8 cellular contexts compared by ENCODE assay signal in the genomic region with DNA sequence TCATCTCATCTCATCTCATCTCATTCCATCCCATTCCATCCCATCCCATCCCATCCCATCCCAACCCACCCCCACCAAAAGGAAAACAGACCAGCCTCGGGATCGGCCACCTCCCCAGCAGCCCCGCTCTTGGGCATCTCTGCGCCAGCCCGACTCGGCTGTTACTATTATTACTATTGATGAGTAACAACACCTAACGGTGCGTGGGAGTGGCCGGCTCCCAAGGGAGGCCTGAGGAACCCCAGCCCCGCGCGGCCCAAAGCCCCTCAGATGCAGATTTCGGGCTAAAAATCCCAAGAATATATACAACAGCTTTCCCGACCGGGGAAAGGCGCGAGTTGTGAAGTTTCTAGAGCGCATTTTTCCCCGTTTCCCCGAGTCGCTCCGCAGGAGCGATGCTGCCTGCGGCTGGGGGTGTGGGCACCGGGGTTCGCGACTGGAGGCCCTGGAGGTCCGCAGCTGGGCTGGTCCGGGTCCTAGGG. TPM values are rescaled to one million over a fixed set of nuclear protein-coding genes. Genes with fewer than 3 reads are reported as not detected.
A peak's percentile ranks its signal among the peaks of the same experiment; 100 is the strongest.
DNase-seq lines count a peak whose midpoint lies in the region; ATAC-seq, FAIRE-seq and TF ChIP-seq lines count a peak whose summit lies in the region.

No MANE protein-coding gene starts in this region.

- no peak for TF ChIP-seq POLR2A in A549 (IDR thresholded peaks at IDR 0.05; ENCODE audit: low read length)
- TF ChIP-seq POLR2A in thyroid gland (IDR thresholded peaks at IDR 0.05) = no peak

- 0% methylated on average over 8 of the region's 29 CpGs for WGBS in A549 (ENCODE audit: missing lambda C conversion rate)
- WGBS in thyroid gland, 2 donors = 1 to 2% methylated on average over 14 to 17 of the region's 29 CpGs

- H3K9ac ChIP-seq in duodenal mucosa (ENCODE audit: low read depth in 1 of 2, low read length in 2 of 2) (peak overlapping the region; percentile 42 to 54), muscle layer of colon (ENCODE audit: low read length) (peak overlapping the region; percentile 91)

- POLR2A ChIA-PET in A549 (lab: Yijun Ruan, JAX) = interaction anchor here (0.7 to 2.5 kb wide), 9 partner anchors 9 to 125 kb away, joined by 3 to 14 read pairs (median 7); partner anchors contain the start of genes HSP90B1 and TDG

- peak overlapping the region; percentile 93 to 97 for H3K27ac ChIP-seq in A549
- no peak overlapping the region for H3K27ac ChIP-seq in duodenal mucosa (ENCODE audit: low read depth, low read length)
- peak overlapping the region; percentile 97 for H3K27ac ChIP-seq in muscle layer of colon (ENCODE audit: low read depth, low read length)
- no peak overlapping the region for H3K27ac ChIP-seq in thyroid gland

- TF ChIP-seq CTCF in A549 (IDR thresholded peaks at IDR 0.05) (no peak), thyroid gland (IDR thresholded peaks at IDR 0.05) (no peak)

- H3K4me3 ChIP-seq in A549 (peak overlapping the region; percentile 98), duodenal mucosa (ENCODE audit: low read depth in 1 of 2, low read length in 2 of 2) (peak overlapping the region; percentile 75 to 76), muscle layer of colon (ENCODE audit: low read depth in 1 of 2, low read length in 2 of 2) (peak overlapping the region; percentile 92 to 99), thyroid gland (replicated peaks in 1 of 3) (peak overlapping the region; percentile 46 to 71 (median 68))

- H3K4me2 ChIP-seq in A549 = peak overlapping the region; percentile 93

- peak; percentile 32 to 40 for DNase-seq in A549 (ENCODE audit: low read depth in 1 of 2, low spot score in 1 of 2)
- peak; percentile 12 to 14 for DNase-seq in thyroid gland
- DNase-seq in NCI-H446 treated with DMSO at 0.1 percent for 48 hours (lab: John Stamatoyannopoulos, UW) = no peak

- H3K36me3 ChIP-seq in duodenal mucosa (ENCODE audit: control insufficient read depth in 1 of 2, insufficient read depth in 2 of 2, low read length in 2 of 2) (no peaks in the 10 kb centered on the region), muscle layer of colon (ENCODE audit: insufficient read depth, low read length) (no peaks in the 10 kb centered on the region), thyroid gland (no peaks in the 10 kb centered on the region)

- intact Hi-C loops in thyroid gland (cut with DNase I) = no loop called here

- H3K27me3 ChIP-seq in duodenal mucosa (ENCODE audit: control insufficient read depth in 1 of 2, insufficient read depth in 2 of 2, low read length in 2 of 2) = no peaks in the 10 kb centered on the region
- no peaks in the 10 kb centered on the region for H3K27me3 ChIP-seq in muscle layer of colon (ENCODE audit: control insufficient read depth in 1 of 2, insufficient read depth in 2 of 2, low read length in 2 of 2)
- H3K27me3 ChIP-seq in thyroid gland = no peaks in the 10 kb centered on the region

- no peak for FAIRE-seq in A549 (lab: Jason Lieb, UNC)

- TF ChIP-seq RAD21 in A549 (conservative IDR thresholded peaks at IDR 0.05 in 1 of 2, IDR thresholded peaks at IDR 0.05 in 1 of 2) = no peak

- H3K4me1 ChIP-seq in A549 (peaks cover 25% of the 10 kb centered on the region), duodenal mucosa (ENCODE audit: control insufficient read depth in 1 of 2, insufficient read depth in 2 of 2, low read length in 2 of 2) (peaks cover 17 to 34% of the 10 kb centered on the region in 2 donors), muscle layer of colon (ENCODE audit: insufficient read depth, low read length) (peaks cover 30% of the 10 kb centered on the region), thyroid gland (peaks cover 6 to 19% of the 10 kb centered on the region in 2 donors)

- CTCF ChIA-PET in A549 (lab: Yijun Ruan, JAX) = interaction anchor here (0.6 to 2.0 kb wide), 5 partner anchors 12 to 48 kb away, joined by 3 to 8 read pairs (median 4); no protein-coding TSS in a partner anchor

- TF ChIP-seq EP300 in A549 (IDR thresholded peaks at IDR 0.05) = no peak

- peak; percentile 10 to 21 for ATAC-seq in A549
- peak; percentile 24 for ATAC-seq in GM18519 (IDR thresholded peaks at IDR 0.05; ENCODE audit: low FRiP score, unreplicated experiment)
- peak; percentile 15 for ATAC-seq in HG03025 (IDR thresholded peaks at IDR 0.05; ENCODE audit: low FRiP score, unreplicated experiment)
- ATAC-seq in SK-N-SH treated with all-trans-retinoic acid at 6 μM for 48 hours = peak; percentile 31

- H3K9me3 ChIP-seq in A549 (no peaks in the 10 kb centered on the region), duodenal mucosa (ENCODE audit: control insufficient read depth in 1 of 2, low read length in 2 of 2) (no peaks in the 10 kb centered on the region), muscle layer of colon (ENCODE audit: low read length) (no peaks in the 10 kb centered on the region), thyroid gland (no peaks in the 10 kb centered on the region)

TF ChIP-seq in A549, 52 proteins besides CTCF, POLR2A, EP300 and RAD21:
- TF ChIP-seq MYC (IDR thresholded peaks at IDR 0.05; ENCODE audit: borderline replicate concordance, low read length) (no peak), ZC3H11A (IDR thresholded peaks at IDR 0.05) (no peak), PHF8 (IDR thresholded peaks at IDR 0.05; ENCODE audit: borderline replicate concordance, low read depth) (peak; percentile 17; the same call in 1 of the 2 replicates)

TF ChIP-seq in SK-N-SH treated with all-trans-retinoic acid at 6 μM for 48 hours, 23 proteins besides CTCF, POLR2A, EP300 and RAD21 (continues in another document):
- no peak for TF ChIP-seq GLIS3 (CRISPR knock-in tag; IDR thresholded peaks at IDR 0.05)
- no peak for TF ChIP-seq SNAI2 (CRISPR knock-in tag; IDR thresholded peaks at IDR 0.05)
- no peak for TF ChIP-seq TSHZ2 (CRISPR knock-in tag; IDR thresholded peaks at IDR 0.05)
- TF ChIP-seq RARB (CRISPR knock-in tag; IDR thresholded peaks at IDR 0.05) = no peak
- TF ChIP-seq ZNF8 (CRISPR knock-in tag; IDR thresholded peaks at IDR 0.05) = no peak
- TF ChIP-seq ZC3H10 (CRISPR knock-in tag; IDR thresholded peaks at IDR 0.05) = no peak
- no peak for TF ChIP-seq ESRRG (CRISPR knock-in tag; IDR thresholded peaks at IDR 0.05)
- no peak for TF ChIP-seq PATZ1 (CRISPR knock-in tag; IDR thresholded peaks at IDR 0.05; ENCODE audit: borderline replicate concordance)
- no peak for TF ChIP-seq PPARA (CRISPR knock-in tag; IDR thresholded peaks at IDR 0.05; ENCODE audit: borderline replicate concordance)
- no peak for TF ChIP-seq OSR1 (CRISPR knock-in tag; IDR thresholded peaks at IDR 0.05)
- TF ChIP-seq BACH2 (CRISPR knock-in tag; IDR thresholded peaks at IDR 0.05; ENCODE audit: borderline replicate concordance) = no peak
- TF ChIP-seq ZFP30 (CRISPR knock-in tag; IDR thresholded peaks at IDR 0.05) = no peak
- TF ChIP-seq CSDC2 (CRISPR knock-in tag; IDR thresholded peaks at IDR 0.05) = no peak

RNA-seq across cellular contexts. Expression of gene NT5DC3, which starts 0.6 kb away (rescaled TPM):
- polyA plus RNA-seq in A549 (2011; rRNA removed) (5.2 and 8.8 TPM in 2 replicates), A549 (2017; fragmentation: RNase III; extraction: RNeasy Plus Mini Kit Qiagen cat#74134 plus additional on column Dnase treatment) (5.6 to 6.7 TPM (median 6.3 TPM) in 3 replicates)
- polyA plus RNA-seq in A549 (2012; cell fraction: cytosol; rRNA removed) = 4.1 and 5.4 TPM in 2 replicates
- 11.6 and 21.4 TPM in 2 replicates for polyA plus RNA-seq in A549 (2012; cell fraction: nucleus; rRNA removed)
- 9.8 and 13.0 TPM in 2 replicates for polyA minus RNA-seq in A549 (2011; rRNA and poly(A)+ RNA removed)
- total RNA-seq in thyroid gland = 1 to 10 TPM; 3.6 to 5.8 (median 4.4) TPM

Comparison
In these comparisons a context has a peak if more than half of its experiments do, and no peak if none do; other contexts are left out.
1. H3K27ac ChIP-seq: peak in A549 (2 of 2) and muscle layer of colon (single experiment); none in duodenal mucosa (single experiment) and thyroid gland (0 of 3).
2. Peak in every context shown above with its lines, with median percentiles within 50 percentile points of each other: ATAC-seq and H3K4me3 ChIP-seq.